ENCODE assay signal across 6 cellular contexts in the genomic region with DNA sequence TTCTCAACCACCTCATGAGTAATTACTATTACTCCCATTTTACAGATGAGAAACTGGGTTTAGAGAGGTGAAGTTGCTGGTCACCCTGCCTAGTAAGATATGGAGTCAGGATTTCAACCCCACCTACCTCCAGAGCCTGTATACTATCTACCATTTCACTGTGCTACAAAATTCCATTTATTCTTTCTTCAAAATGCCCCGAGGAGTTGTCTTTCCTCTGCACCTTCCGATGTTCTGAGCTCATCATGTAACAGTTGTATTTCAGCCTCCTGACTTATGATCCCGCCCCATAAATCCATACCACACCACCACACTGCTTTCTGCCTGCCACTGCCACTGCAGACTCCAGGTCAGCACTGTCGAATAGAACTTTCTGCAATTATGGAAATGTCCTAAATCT.
"Had no signal": no experiment of that assay in that cellular context is flagged by ENCODE, and none has a peak within 500 bp of the region (broad histone marks: within the 10 kb centered on the region; RNA-seq: fewer than 3 reads in every experiment).

No MANE protein-coding gene starts in this region.

- H3K27ac ChIP-seq: HL-60 had no signal

- ATAC-seq: HepG2, K562 had no signal

- DNase-seq: IMR-90, KBM-7, KG1 had no signal

- H3K4me3 ChIP-seq: K562 had no signal
